ENCODE assay signal across 23 cellular contexts in the genomic region with DNA sequence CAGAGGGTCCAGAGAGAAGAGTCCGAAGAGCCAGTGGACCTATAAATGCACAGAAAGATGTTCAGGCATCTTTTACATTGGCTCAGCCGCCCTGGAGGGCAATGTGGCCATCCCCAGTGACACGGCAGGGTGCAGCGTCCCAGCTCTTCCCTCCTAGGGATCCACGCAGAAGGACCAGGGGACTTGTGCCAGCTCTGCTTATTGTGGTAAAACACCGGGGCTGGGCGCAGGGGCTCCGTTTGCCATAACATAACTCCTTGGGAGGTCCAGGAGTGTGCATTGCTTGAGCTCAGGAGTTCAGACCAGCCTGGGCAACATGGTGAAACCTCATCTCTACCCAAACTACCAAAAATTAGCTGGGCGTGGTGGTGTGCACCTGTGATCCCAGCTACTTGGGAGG.
DNase-seq lines count a peak whose midpoint lies in the region; ATAC-seq and TF ChIP-seq lines count a peak whose summit lies in the region.
"Had no signal": no experiment of that assay in that cellular context is flagged by ENCODE, and none has a peak within 500 bp of the region (broad histone marks: within the 10 kb centered on the region; RNA-seq: fewer than 3 reads in every experiment).

No MANE protein-coding gene starts in this region.

- no peak overlapping the region for H2AFZ ChIP-seq in neuronal stem cell (ENCODE audit: low read length)
- H2AFZ ChIP-seq: GM23248 had no signal

- H3K23ac ChIP-seq in neuronal stem cell (ENCODE audit: low read depth, low read length, poor library complexity), result peak overlapping the region; percentile 43

- TF ChIP-seq CTCF in coronary artery (IDR thresholded peaks at IDR 0.05) (no peak), sigmoid colon (IDR thresholded peaks at IDR 0.05) (no peak), HFFc6 (IDR thresholded peaks at IDR 0.05) (no peak), Peyer's patch (IDR thresholded peaks at IDR 0.05) (no peak)

- H3K4me1 Mint-ChIP-seq in HFFc6 (ENCODE audit: low read depth), result peaks cover 10% of the 10 kb centered on the region
- H3K4me1 Mint-ChIP-seq: B cell; CD4-positive, CD25-positive, alpha-beta regulatory T cell had no signal

- H3K9me3 Mint-ChIP-seq in HFFc6, result no peaks in the 10 kb centered on the region
- H3K9me3 Mint-ChIP-seq: CD8-positive, alpha-beta T cell had no signal

- WGBS in neuronal stem cell (ENCODE audit: extremely low coverage in 2 of 2, insufficient read length in 2 of 2, insufficient replicate concordance in 1 of 2), 2 donors, result no CpG with 5 or more reads among the region's 9 CpGs
- WGBS in sigmoid colon, 2 donors, result 83 to 85% methylated on average over 9 of the region's 9 CpGs

- intact Hi-C loops in sigmoid colon (cut with DNase I), result no loop called here

- H2AK5ac ChIP-seq in neuronal stem cell (ENCODE audit: low read depth, low read length), result no peak overlapping the region

- no peak overlapping the region for H3K4ac ChIP-seq in neuronal stem cell (ENCODE audit: low read length)

- TF ChIP-seq EP300 in sigmoid colon (IDR thresholded peaks at IDR 0.05), result no peak

- no peaks in the 10 kb centered on the region for H3K36me3 ChIP-seq in H7 (replicated peaks; ENCODE audit: control insufficient read depth, insufficient read depth, low read length)
- H3K36me3 ChIP-seq in neuronal stem cell (replicated peaks in 1 of 2; ENCODE audit: control insufficient read depth in 2 of 2, insufficient read depth in 2 of 2, low read length in 2 of 2), result no peaks in the 10 kb centered on the region
- H3K36me3 ChIP-seq in sigmoid colon, result no peaks in the 10 kb centered on the region
- no peaks in the 10 kb centered on the region for H3K36me3 ChIP-seq in Peyer's patch
- H3K36me3 ChIP-seq: BLaER1 had no signal

- no peak overlapping the region for H3K4me3 ChIP-seq in H7 (ENCODE audit: insufficient read depth, low read depth, low read length)
- H3K4me3 ChIP-seq in coronary artery, result no peak overlapping the region
- H3K4me3 ChIP-seq in neuronal stem cell (ENCODE audit: low read length in 2 of 2), result no peak overlapping the region
- no peak overlapping the region for H3K4me3 ChIP-seq in sigmoid colon
- H3K4me3 ChIP-seq in Peyer's patch, result no peak overlapping the region
- H3K4me3 ChIP-seq: BLaER1, GM12878, GM23248 had no signal

- H3K36me3 Mint-ChIP-seq in HFFc6 (ENCODE audit: low read depth), result no peaks in the 10 kb centered on the region
- H3K36me3 Mint-ChIP-seq: CD4-positive, CD25-positive, alpha-beta regulatory T cell; CD8-positive, alpha-beta T cell had no signal

- no peak overlapping the region for H3K27ac Mint-ChIP-seq in HFFc6
- H3K27ac Mint-ChIP-seq: B cell; CD4-positive, CD25-positive, alpha-beta regulatory T cell; CD8-positive, alpha-beta T cell; H9 had no signal

- H3K27me3 Mint-ChIP-seq in HFFc6 (ENCODE audit: insufficient read depth), result peaks cover 14% of the 10 kb centered on the region

- H3K9me3 ChIP-seq in neuronal stem cell (replicated peaks in 1 of 2; ENCODE audit: control insufficient read depth in 2 of 2, insufficient read depth in 1 of 2, low read depth in 1 of 2, low read length in 2 of 2) (no peaks in the 10 kb centered on the region), sigmoid colon (no peaks in the 10 kb centered on the region), Peyer's patch (no peaks in the 10 kb centered on the region)
- H3K9me3 ChIP-seq: BLaER1, Caco-2 had no signal

- H3K79me1 ChIP-seq in neuronal stem cell (ENCODE audit: low read depth, low read length), result no peaks in the 10 kb centered on the region

- H2BK15ac ChIP-seq in neuronal stem cell (ENCODE audit: low read length), result no peak overlapping the region

- no peak overlapping the region for H3K18ac ChIP-seq in neuronal stem cell (ENCODE audit: low read length)

- no peaks in the 10 kb centered on the region for H3K27me3 ChIP-seq in H7 (ENCODE audit: control insufficient read depth, insufficient read depth, low read length)
- peaks cover 0 to 19% (median 0%) of the 10 kb centered on the region in 3 experiments for H3K27me3 ChIP-seq in neuronal stem cell (ENCODE audit: control insufficient read depth in 3 of 3, insufficient read depth in 3 of 3, low read depth in 1 of 3, low read length in 3 of 3)
- peaks cover 0 to 53% (median 10%) of the 10 kb centered on the region in 3 donors for H3K27me3 ChIP-seq in sigmoid colon
- no peaks in the 10 kb centered on the region for H3K27me3 ChIP-seq in Peyer's patch
- H3K27me3 ChIP-seq: BLaER1 had no signal

- no peak overlapping the region for H3K4me2 ChIP-seq in neuronal stem cell (ENCODE audit: insufficient read depth, low read length, poor library complexity, severe bottlenecking)
- H3K4me2 ChIP-seq: BLaER1 had no signal

- H3K4me1 ChIP-seq in neuronal stem cell (ENCODE audit: control insufficient read depth in 2 of 2, insufficient read depth in 1 of 2, low read depth in 1 of 2, low read length in 2 of 2), result peaks cover 0 to 4% of the 10 kb centered on the region in 2 donors
- H3K4me1 ChIP-seq in sigmoid colon, result no peaks in the 10 kb centered on the region
- no peaks in the 10 kb centered on the region for H3K4me1 ChIP-seq in Peyer's patch
- H3K4me1 ChIP-seq: Caco-2 had no signal

- no peak overlapping the region for H2BK12ac ChIP-seq in neuronal stem cell (ENCODE audit: low read length)

- no peak overlapping the region for H3K9ac ChIP-seq in neuronal stem cell (ENCODE audit: low read depth, low read length, poor library complexity)
- H3K9ac ChIP-seq: BLaER1, GM23248 had no signal

- no peak for ATAC-seq in HG03280 (IDR thresholded peaks at IDR 0.05; ENCODE audit: unreplicated experiment)
- ATAC-seq: CD8-positive, alpha-beta T cell; GM12878; HCT116 had no signal

- no peak overlapping the region for H2BK5ac ChIP-seq in neuronal stem cell (ENCODE audit: low read length)

- H4K91ac ChIP-seq in neuronal stem cell (ENCODE audit: low read depth, low read length, poor library complexity), result no peak overlapping the region

- H2BK120ac ChIP-seq in neuronal stem cell (ENCODE audit: low read depth, low read length), result no peak overlapping the region

- H3K14ac ChIP-seq in neuronal stem cell (ENCODE audit: low read length), result no peak overlapping the region

- H4K8ac ChIP-seq in neuronal stem cell (ENCODE audit: low read depth, low read length), result no peak overlapping the region

- TF ChIP-seq POLR2A in sigmoid colon (IDR thresholded peaks at IDR 0.05), result no peak
- TF ChIP-seq POLR2A in Peyer's patch (IDR thresholded peaks at IDR 0.05), result no peak

- DNase-seq in H7 (peak; percentile 13), coronary artery (ENCODE audit: low spot score) (peak; percentile 56), neuronal stem cell (ENCODE audit: low spot score) (no peak), sigmoid colon (peak; percentile 55), OCI-M2 (lab: John Stamatoyannopoulos, UW; ENCODE audit: unreplicated experiment) (no peak), HFFc6 (no peak), Peyer's patch (no peak)
- DNase-seq: CD4-positive, CD25-positive, alpha-beta regulatory T cell; CD8-positive, alpha-beta T cell; DMS153; DMS79; EL; GDM1; GM23248; H9 had no signal

- H3K27ac ChIP-seq in coronary artery (no peak overlapping the region), neuronal stem cell (replicated peaks; ENCODE audit: low read length) (no peak overlapping the region), sigmoid colon (no peak overlapping the region), Peyer's patch (no peak overlapping the region)
- H3K27ac ChIP-seq: 22Rv1, BLaER1, C4-2B, GM23248 had no signal

- H3K4me3 Mint-ChIP-seq in HFFc6, result no peak overlapping the region
- H3K4me3 Mint-ChIP-seq: B cell; CD4-positive, CD25-positive, alpha-beta regulatory T cell; CD8-positive, alpha-beta T cell; H9 had no signal

Comparison
In these comparisons a context has a peak if more than half of its experiments do, and no peak if none do; other contexts are left out.
1. DNase-seq: peak in H7 (single experiment), coronary artery (single experiment) and sigmoid colon (single experiment); none in neuronal stem cell (single experiment), OCI-M2 (single experiment), HFFc6 (single experiment) and Peyer's patch (0 of 3).